1 cellular context compared by ENCODE assay signal in genomic region chr5:96931037-96931436, GRCh38.
A peak's percentile ranks its signal among the peaks of the same experiment; 100 is the strongest.
TF ChIP-seq lines count a peak whose summit lies in the region.

No MANE protein-coding gene starts in this region.

TF ChIP-seq in K562, 482 proteins besides CTCF, POLR2A, EP300 and RAD21:
- TF ChIP-seq BCOR (IDR thresholded peaks at IDR 0.05) (0 out of 2 replicates have a peak, but pooled peaks have one; percentile 21), ZNF121 (CRISPR knock-in tag; conservative IDR thresholded peaks at IDR 0.05) (peak; percentile 97)
